Comparison of ENCODE assay signal across 1 cellular context in genomic region chr2:11012131-11012693, GRCh38.
TF ChIP-seq lines count a peak whose summit lies in the region.

No MANE protein-coding gene starts in this region.

TF ChIP-seq in Ishikawa, 13 proteins besides CTCF, POLR2A, EP300 and RAD21 (continued from another document):
- no peak for TF ChIP-seq REST (IDR thresholded peaks at IDR 0.05; ENCODE audit: low read depth)
- TF ChIP-seq CEBPB (IDR thresholded peaks at IDR 0.05): peak; percentile 14; the same call in 1 of the 2 replicates
- peak; percentile 84 for TF ChIP-seq TCF12 (IDR thresholded peaks at IDR 0.05; ENCODE audit: low read depth)
- no peak for TF ChIP-seq EGR1 (IDR thresholded peaks at IDR 0.05)
- no peak for TF ChIP-seq CREB1 (IDR thresholded peaks at IDR 0.05; ENCODE audit: low read depth)
TF ChIP-seq in Ishikawa: peak in this region for 7.
